In the genomic region with DNA sequence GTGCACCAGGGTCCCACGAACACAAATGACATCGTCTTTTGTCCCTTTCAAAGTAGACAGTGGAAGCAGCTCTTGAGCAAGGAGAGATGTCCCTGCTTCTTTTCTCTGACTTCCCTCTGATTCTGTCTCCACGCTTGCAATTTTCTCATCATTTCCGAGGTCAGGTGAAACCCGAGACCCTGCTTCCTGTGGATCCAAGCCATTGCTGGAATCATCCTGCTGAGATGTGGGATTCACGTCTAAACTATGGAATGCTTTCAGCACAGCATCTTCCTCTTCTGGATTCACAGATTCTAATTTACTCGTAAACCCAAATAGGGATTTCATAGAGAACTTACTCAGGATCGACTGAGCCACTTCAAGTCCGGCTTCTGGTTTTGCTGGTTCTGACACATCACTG, we compare ENCODE assay signal across 1 cellular context.
TF ChIP-seq lines count a peak whose summit lies in the region.

No MANE protein-coding gene starts in this region.

TF ChIP-seq in SK-N-SH, 30 proteins besides CTCF, POLR2A, EP300 and RAD21 (continued from another document):
- TF ChIP-seq ZBTB33 (IDR thresholded peaks at IDR 0.05; ENCODE audit: borderline replicate concordance, low read depth) (no peak), TCF12 (IDR thresholded peaks at IDR 0.05) (peak; percentile 62), CHD2 (IDR thresholded peaks at IDR 0.05; ENCODE audit: low read length, partially characterized antibody) (no peak), MEF2A (IDR thresholded peaks at IDR 0.05; ENCODE audit: borderline replicate concordance, low read depth) (no peak), RXRA (IDR thresholded peaks at IDR 0.05; ENCODE audit: borderline replicate concordance, low read depth) (peak; percentile 41; the same call in 1 of the 2 replicates)
- TF ChIP-seq, protein P1, sequence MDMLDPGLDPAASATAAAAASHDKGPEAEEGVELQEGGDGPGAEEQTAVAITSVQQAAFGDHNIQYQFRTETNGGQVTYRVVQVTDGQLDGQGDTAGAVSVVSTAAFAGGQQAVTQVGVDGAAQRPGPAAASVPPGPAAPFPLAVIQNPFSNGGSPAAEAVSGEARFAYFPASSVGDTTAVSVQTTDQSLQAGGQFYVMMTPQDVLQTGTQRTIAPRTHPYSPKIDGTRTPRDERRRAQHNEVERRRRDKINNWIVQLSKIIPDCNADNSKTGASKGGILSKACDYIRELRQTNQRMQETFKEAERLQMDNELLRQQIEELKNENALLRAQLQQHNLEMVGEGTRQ (IDR thresholded peaks at IDR 0.05; ENCODE audit: borderline replicate concordance, low read depth, low read length), result no peak
